Comparison of ENCODE assay signal across 8 cellular contexts in genomic region chrX:57528670-57529255, GRCh38.
A peak's percentile ranks its signal among the peaks of the same experiment; 100 is the strongest.
DNase-seq lines count a peak whose midpoint lies in the region; ATAC-seq, FAIRE-seq and TF ChIP-seq lines count a peak whose summit lies in the region.

No MANE protein-coding gene starts in this region.

- H3K4me2 ChIP-seq in OCI-LY7 (ENCODE audit: low read length), result no peak overlapping the region

- H3K4me1 ChIP-seq in OCI-LY7 (ENCODE audit: insufficient read depth, low read length, poor library complexity, severe bottlenecking), result no peaks in the 10 kb centered on the region

- no peaks in the 10 kb centered on the region for H3K79me2 ChIP-seq in OCI-LY7 (ENCODE audit: insufficient read depth, low read depth, low read length)

- POLR2A ChIA-PET in OCI-LY7 (lab: Charles Lee), result no interaction called here

- CTCF ChIA-PET in OCI-LY7 (lab: Charles Lee; ENCODE audit: unreplicated experiment), result no interaction called here

- H3K9me3 ChIP-seq in OCI-LY7 (ENCODE audit: low read length), result no peaks in the 10 kb centered on the region

- ATAC-seq in GM18867 (IDR thresholded peaks at IDR 0.05; ENCODE audit: unreplicated experiment), result peak; percentile 84
- ATAC-seq in GM19455 (IDR thresholded peaks at IDR 0.05; ENCODE audit: unreplicated experiment), result no peak
- ATAC-seq in GM19328 (IDR thresholded peaks at IDR 0.05; ENCODE audit: unreplicated experiment), result no peak

- no peak for FAIRE-seq in frontal cortex (lab: Jason Lieb, UNC)

- TF ChIP-seq CTCF in C4-2B (conservative IDR thresholded peaks at IDR 0.05), result peak; percentile 80
- peak; percentile 73 for TF ChIP-seq CTCF in OCI-LY7 (conservative IDR thresholded peaks at IDR 0.05; ENCODE audit: low read length)
- TF ChIP-seq CTCF in fibroblast of the aortic adventitia (IDR thresholded peaks at IDR 0.05; ENCODE audit: insufficient read depth, low read length), result peak; percentile 40

- H3K36me3 ChIP-seq in OCI-LY7 (ENCODE audit: insufficient read depth, low read length), result no peaks in the 10 kb centered on the region

- no peaks in the 10 kb centered on the region for H4K20me1 ChIP-seq in OCI-LY7 (ENCODE audit: insufficient read depth, low read length)

- no TSS peak for BruUV-seq in OCI-LY7 (replicated peaks; lab: Mats Ljungman, UMichigan)

- no peaks in the 10 kb centered on the region for H3K9me2 ChIP-seq in OCI-LY7 (ENCODE audit: insufficient read depth, low read length)

- no peak overlapping the region for H3K27ac ChIP-seq in C4-2B
- H3K27ac ChIP-seq in OCI-LY7 (ENCODE audit: low read depth, low read length, poor library complexity, severe bottlenecking), result no peak overlapping the region

- no peak overlapping the region for H3K4me3 ChIP-seq in OCI-LY7 (ENCODE audit: low read depth, low read length, poor library complexity, severe bottlenecking)
- H3K4me3 ChIP-seq in fibroblast of the aortic adventitia (ENCODE audit: low read depth, low read length), result no peak overlapping the region

- DNase-seq in OCI-LY7 (ENCODE audit: low spot score) (peak; percentile 11), fibroblast of the aortic adventitia (ENCODE audit: low read depth) (peak; percentile 4), frontal cortex (ENCODE audit: low spot score in 2 of 2) (no peak), occipital lobe (lab: John Stamatoyannopoulos, UW) (no peak)

- no peak overlapping the region for H2AFZ ChIP-seq in OCI-LY7 (ENCODE audit: low read length)

- intact Hi-C loops in OCI-LY7 (cut with micrococcal nuclease; ENCODE audit: unreplicated experiment), result no loop called here

Comparison
In these comparisons a context has a peak if more than half of its experiments do, and no peak if none do; other contexts are left out.
1. DNase-seq: peak in OCI-LY7 (single experiment) and fibroblast of the aortic adventitia (single experiment); none in frontal cortex (0 of 2) and occipital lobe (single experiment).
2. Peak in every context shown above with its lines, with median percentiles within 50 percentile points of each other: CTCF ChIP-seq.